Comparison of ENCODE assay signal across 1 cellular context in the genomic region with DNA sequence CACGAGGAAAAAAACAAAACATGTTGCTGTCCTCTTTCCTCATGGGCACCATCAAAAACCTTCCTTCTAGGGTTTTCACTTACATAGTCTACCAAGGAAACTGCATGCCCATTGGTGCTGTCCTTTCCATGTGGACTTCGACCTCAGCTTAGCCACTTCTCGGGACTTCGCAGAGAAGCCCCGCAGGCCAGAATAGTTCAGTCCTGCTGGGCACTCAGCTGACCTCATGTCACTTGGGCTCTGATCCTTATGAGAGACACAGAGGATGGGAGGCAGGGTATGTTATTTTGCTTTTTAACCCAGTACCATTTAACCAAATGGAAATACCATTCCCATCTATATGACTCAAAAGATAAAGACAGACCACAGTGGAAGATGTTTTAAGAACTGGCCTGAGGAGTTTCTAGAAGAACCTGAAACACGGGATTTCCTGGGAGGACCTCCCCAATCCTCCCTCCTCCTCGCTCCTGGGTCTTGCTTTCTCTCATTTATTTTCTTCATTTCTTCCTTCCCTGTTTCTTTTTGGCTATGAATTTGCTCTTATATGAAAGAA.
TF ChIP-seq lines count a peak whose summit lies in the region.

No MANE protein-coding gene starts in this region.

TF ChIP-seq in IMR-90, 13 proteins besides CTCF, POLR2A, EP300 and RAD21:
- no peak for TF ChIP-seq CHD1 (IDR thresholded peaks at IDR 0.05; ENCODE audit: low read depth, low read length)
- no peak for TF ChIP-seq MXI1 (IDR thresholded peaks at IDR 0.05; ENCODE audit: borderline replicate concordance, low read depth, low read length)
- TF ChIP-seq NFE2L2 (IDR thresholded peaks at IDR 0.05; ENCODE audit: low read depth, low read length), result no peak
- TF ChIP-seq, protein P1, sequence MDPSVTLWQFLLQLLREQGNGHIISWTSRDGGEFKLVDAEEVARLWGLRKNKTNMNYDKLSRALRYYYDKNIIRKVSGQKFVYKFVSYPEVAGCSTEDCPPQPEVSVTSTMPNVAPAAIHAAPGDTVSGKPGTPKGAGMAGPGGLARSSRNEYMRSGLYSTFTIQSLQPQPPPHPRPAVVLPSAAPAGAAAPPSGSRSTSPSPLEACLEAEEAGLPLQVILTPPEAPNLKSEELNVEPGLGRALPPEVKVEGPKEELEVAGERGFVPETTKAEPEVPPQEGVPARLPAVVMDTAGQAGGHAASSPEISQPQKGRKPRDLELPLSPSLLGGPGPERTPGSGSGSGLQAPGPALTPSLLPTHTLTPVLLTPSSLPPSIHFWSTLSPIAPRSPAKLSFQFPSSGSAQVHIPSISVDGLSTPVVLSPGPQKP (IDR thresholded peaks at IDR 0.05; ENCODE audit: borderline replicate concordance, low read depth, low read length), result no peak
- TF ChIP-seq MAFK (IDR thresholded peaks at IDR 0.05; ENCODE audit: low read depth, low read length), result no peak
- TF ChIP-seq RCOR1 (IDR thresholded peaks at IDR 0.05; ENCODE audit: insufficient replicate concordance, low read length), result no peak
- TF ChIP-seq SMC3 (IDR thresholded peaks at IDR 0.05; ENCODE audit: low read depth, low read length), result no peak
- no peak for TF ChIP-seq CEBPB (IDR thresholded peaks at IDR 0.05; ENCODE audit: low read depth, low read length)
- TF ChIP-seq BHLHE40 (IDR thresholded peaks at IDR 0.05; ENCODE audit: low read depth, low read length), result no peak
- TF ChIP-seq, protein P2, sequence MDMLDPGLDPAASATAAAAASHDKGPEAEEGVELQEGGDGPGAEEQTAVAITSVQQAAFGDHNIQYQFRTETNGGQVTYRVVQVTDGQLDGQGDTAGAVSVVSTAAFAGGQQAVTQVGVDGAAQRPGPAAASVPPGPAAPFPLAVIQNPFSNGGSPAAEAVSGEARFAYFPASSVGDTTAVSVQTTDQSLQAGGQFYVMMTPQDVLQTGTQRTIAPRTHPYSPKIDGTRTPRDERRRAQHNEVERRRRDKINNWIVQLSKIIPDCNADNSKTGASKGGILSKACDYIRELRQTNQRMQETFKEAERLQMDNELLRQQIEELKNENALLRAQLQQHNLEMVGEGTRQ (IDR thresholded peaks at IDR 0.05; ENCODE audit: low read depth, low read length), result no peak
- TF ChIP-seq FOS (IDR thresholded peaks at IDR 0.05; ENCODE audit: low read depth, low read length), result no peak
- TF ChIP-seq MAZ (IDR thresholded peaks at IDR 0.05; ENCODE audit: borderline replicate concordance, low read depth, low read length), result no peak
- no peak for TF ChIP-seq RFX5 (IDR thresholded peaks at IDR 0.05; ENCODE audit: low read depth, low read length)
TF ChIP-seq in IMR-90: peak in this region for 0.
